In genomic region chr2:9631484-9631819, GRCh38 we compare ENCODE assay signal across 8 cellular contexts. TPM values are rescaled to one million over a fixed set of nuclear protein-coding genes. Genes with fewer than 3 reads are reported as not detected.
DNase-seq lines count a peak whose midpoint lies in the region; ATAC-seq and TF ChIP-seq lines count a peak whose summit lies in the region.

No MANE protein-coding gene starts in this region.

- TF ChIP-seq CTCF in BJ (IDR thresholded peaks at IDR 0.05; ENCODE audit: insufficient read depth, low read depth, low read length) (no peak), nephron progenitor cell (IDR thresholded peaks at IDR 0.05) (no peak)

- H3K4me1 Mint-ChIP-seq in nephron progenitor cell = peaks cover 64% of the 10 kb centered on the region

- H3K4me3 ChIP-seq in BJ (ENCODE audit: low read depth, low read length) (peak overlapping the region; percentile 40), NT2/D1 (ENCODE audit: insufficient read length, low read depth) (peak overlapping the region; percentile 34)
- peak overlapping the region; percentile 82 for H3K4me3 ChIP-seq in effector memory CD4-positive, alpha-beta T cell (ENCODE audit: insufficient read depth, low read depth, low read length, poor library complexity, severe bottlenecking)

- H3K9me3 ChIP-seq in NT2/D1 (ENCODE audit: insufficient read depth, low read length) = no peaks in the 10 kb centered on the region
- H3K9me3 ChIP-seq in effector memory CD4-positive, alpha-beta T cell (ENCODE audit: control insufficient read depth, low read length) = no peaks in the 10 kb centered on the region

- peak overlapping the region; percentile 85 for H3K4me3 Mint-ChIP-seq in nephron progenitor cell

- H3K27me3 Mint-ChIP-seq in nephron progenitor cell (ENCODE audit: low read depth, poor library complexity) = peaks cover 3% of the 10 kb centered on the region

- CTCF ChIA-PET in BJ (lab: Yijun Ruan, JAX) = interaction anchor here (0.6 kb wide), 1 partner anchor 350 kb away, joined by 3 read pairs; no protein-coding TSS in a partner anchor

- no peak overlapping the region for H3K27ac Mint-ChIP-seq in nephron progenitor cell

- no peaks in the 10 kb centered on the region for H3K9me3 Mint-ChIP-seq in nephron progenitor cell

- POLR2A ChIA-PET in BJ (lab: Charles Lee) = interaction anchor here (0.7 to 1.6 kb wide), 3 partner anchors 24 to 76 kb away, joined by 3 to 9 read pairs (median 3); partner anchors contain the start of gene ADAM17

- no peaks in the 10 kb centered on the region for H3K27me3 ChIP-seq in BJ (ENCODE audit: control insufficient read depth, insufficient read depth, low read length)
- no peaks in the 10 kb centered on the region for H3K27me3 ChIP-seq in NT2/D1 (ENCODE audit: insufficient read depth, insufficient read length)
- H3K27me3 ChIP-seq in effector memory CD4-positive, alpha-beta T cell (replicated peaks; ENCODE audit: control insufficient read depth, insufficient read depth, low read length, poor library complexity, severe bottlenecking) = no peaks in the 10 kb centered on the region

- no peaks in the 10 kb centered on the region for H3K4me1 ChIP-seq in NT2/D1 (ENCODE audit: insufficient read depth, insufficient read length)
- H3K4me1 ChIP-seq in effector memory CD4-positive, alpha-beta T cell (ENCODE audit: control insufficient read depth, insufficient read depth, low read length, poor library complexity, severe bottlenecking) = peaks cover 29% of the 10 kb centered on the region

- ATAC-seq in GM21717 (IDR thresholded peaks at IDR 0.05; ENCODE audit: unreplicated experiment) (no peak), HG03457 (IDR thresholded peaks at IDR 0.05; ENCODE audit: unreplicated experiment) (no peak)

- peaks cover 36% of the 10 kb centered on the region for H3K36me3 Mint-ChIP-seq in nephron progenitor cell (ENCODE audit: low read depth)

- H3K9ac ChIP-seq in NT2/D1 (ENCODE audit: insufficient read length, low read depth) = peak overlapping the region; percentile 46

- H3K27ac ChIP-seq in effector memory CD4-positive, alpha-beta T cell (ENCODE audit: insufficient read depth, low read length, poor library complexity, severe bottlenecking) = peak overlapping the region; percentile 83

- DNase-seq in BJ (ENCODE audit: low read depth) (no peak), NT2/D1 (ENCODE audit: low read depth, low spot score) (no peak), nephron progenitor cell (no peak), SKM-1 treated with dmso at 0.1 percent for 144 hours (lab: John Stamatoyannopoulos, UW; ENCODE audit: unreplicated experiment) (no peak), HCEC 1CT (no peak)
- DNase-seq in effector memory CD4-positive, alpha-beta T cell = no peak

- H3K36me3 ChIP-seq in BJ (ENCODE audit: control insufficient read depth, insufficient read depth, low read length) = peaks cover 2% of the 10 kb centered on the region
- peaks cover 37% of the 10 kb centered on the region for H3K36me3 ChIP-seq in NT2/D1 (ENCODE audit: insufficient read depth, insufficient read length, low read length)
- H3K36me3 ChIP-seq in effector memory CD4-positive, alpha-beta T cell (ENCODE audit: control insufficient read depth, insufficient read depth, low read length) = peaks cover 4% of the 10 kb centered on the region

RNA-seq across cellular contexts. Expression of gene YWHAQ, which starts 0.7 kb away (rescaled TPM):
- 235 and 305 TPM in 2 replicates for polyA plus RNA-seq in BJ (2011; rRNA removed)
- 89.1 and 126 TPM in 2 replicates for polyA minus RNA-seq in BJ (2011; rRNA and poly(A)+ RNA removed)
